ENCODE assay signal across 27 cellular contexts in the genomic region with DNA sequence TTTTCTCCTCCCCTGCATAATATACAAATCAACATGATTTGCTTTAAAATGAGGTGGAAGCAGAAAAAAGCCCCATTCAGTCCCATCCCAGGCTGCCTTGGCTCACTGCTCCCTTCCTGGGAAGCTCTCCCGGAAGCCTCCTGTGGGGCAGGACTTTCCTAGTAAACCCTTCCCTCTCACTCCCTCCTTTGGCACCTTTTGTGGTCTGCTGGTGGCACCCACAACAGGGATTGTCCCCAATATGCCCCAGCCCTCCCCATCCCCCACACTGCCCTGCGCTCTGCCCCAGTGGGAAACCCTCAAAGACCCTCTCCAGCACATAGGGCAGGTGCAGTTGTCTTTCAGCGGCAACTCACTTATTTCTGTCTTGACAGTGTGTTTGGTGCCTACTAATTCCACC. TPM values are rescaled to one million over a fixed set of nuclear protein-coding genes. Genes with fewer than 3 reads are reported as not detected.
DNase-seq lines count a peak whose midpoint lies in the region; ATAC-seq and TF ChIP-seq lines count a peak whose summit lies in the region.
"Had no signal": no experiment of that assay in that cellular context is flagged by ENCODE, and none has a peak within 500 bp of the region (broad histone marks: within the 10 kb centered on the region; RNA-seq: fewer than 3 reads in every experiment).

No MANE protein-coding gene starts in this region.

- H3K27me3 Mint-ChIP-seq in nephron (ENCODE audit: low read depth) = peaks cover 78% of the 10 kb centered on the region

- DNase-seq in Panc1 (ENCODE audit: low read depth, low spot score) = no peak
- DNase-seq in colonic mucosa = no peak
- no peak for DNase-seq in stomach
- no peak for DNase-seq in NCI-H510A treated with DMSO at 0.1 percent for 48 hours (lab: John Stamatoyannopoulos, UW)
- no peak for DNase-seq in right atrium auricular region (ENCODE audit: low spot score)
- DNase-seq: C1 segment of cervical spinal cord; Calu3; CD8-positive, alpha-beta T cell; DMS153; DND-41; H7; KBM-7; NCI-H1105 treated with DMSO at 0.1 percent for 48 hours; NCI-H146; NCI-H1930; NCI-H2107; NCI-H526; NCI-H82; NK-92 treated with Interleukin-12 subunit alpha and Interleukin-12 subunit beta, amount 100 ng/mL, for 24 hours; SIG-M5 had no signal

- POLR2A ChIA-PET in Panc1 (lab: Charles Lee) = no interaction called here

- peaks cover 2% of the 10 kb centered on the region for H3K9me3 Mint-ChIP-seq in nephron
- H3K9me3 Mint-ChIP-seq: CD8-positive, alpha-beta T cell had no signal

- H3K4me3 Mint-ChIP-seq in nephron = peak overlapping the region; percentile 5 to 69 (median 24)
- H3K4me3 Mint-ChIP-seq: CD8-positive, alpha-beta T cell had no signal

- no peaks in the 10 kb centered on the region for H3K9me3 ChIP-seq in Panc1 (ENCODE audit: control insufficient read depth, insufficient read depth, low read depth, low read length)
- no peaks in the 10 kb centered on the region for H3K9me3 ChIP-seq in colonic mucosa
- no peaks in the 10 kb centered on the region for H3K9me3 ChIP-seq in stomach
- H3K9me3 ChIP-seq in right atrium auricular region = no peaks in the 10 kb centered on the region
- H3K9me3 ChIP-seq: A549 had no signal

- H3K36me3 Mint-ChIP-seq in nephron (ENCODE audit: low read depth) = no peaks in the 10 kb centered on the region
- H3K36me3 Mint-ChIP-seq: CD8-positive, alpha-beta T cell had no signal

- intact Hi-C loops in Panc1 (cut with micrococcal nuclease; ENCODE audit: unreplicated experiment) = no loop called here
- intact Hi-C loops in colonic mucosa (cut with DNase I) = no loop called here
- intact Hi-C loops in stomach (cut with DNase I; ENCODE audit: low total_unique reads) = no loop called here

- no peak for TF ChIP-seq POLR2A in stomach (IDR thresholded peaks at IDR 0.05)

- CTCF ChIA-PET in Panc1 (lab: Charles Lee) = no interaction called here

- H3K4me1 Mint-ChIP-seq in nephron = peaks cover 5% of the 10 kb centered on the region

- no peak for ATAC-seq in Panc1
- no peak for ATAC-seq in HG03039 (IDR thresholded peaks at IDR 0.05; ENCODE audit: unreplicated experiment)
- ATAC-seq in HG03442 (IDR thresholded peaks at IDR 0.05; ENCODE audit: unreplicated experiment) = no peak
- ATAC-seq: A549; CD8-positive, alpha-beta T cell had no signal

- no peaks in the 10 kb centered on the region for H3K36me3 ChIP-seq in Panc1 (ENCODE audit: control insufficient read depth, insufficient read depth, low read length)
- no peaks in the 10 kb centered on the region for H3K36me3 ChIP-seq in colonic mucosa
- no peaks in the 10 kb centered on the region for H3K36me3 ChIP-seq in stomach
- no peaks in the 10 kb centered on the region for H3K36me3 ChIP-seq in right atrium auricular region

- TF ChIP-seq CTCF in Panc1 (IDR thresholded peaks at IDR 0.05) (no peak), colonic mucosa (IDR thresholded peaks at IDR 0.05) (no peak), nephron (IDR thresholded peaks at IDR 0.05; ENCODE audit: unreplicated experiment in 3 of 3) (no peak), stomach (IDR thresholded peaks at IDR 0.05) (no peak), right atrium auricular region (IDR thresholded peaks at IDR 0.05) (no peak)

- H3K9ac ChIP-seq in colonic mucosa (ENCODE audit: low read depth in 2 of 2, low read length in 2 of 2) = peak overlapping the region in 1 of 2 donors; percentile 90

- H3K4me1 ChIP-seq in Panc1 (ENCODE audit: control insufficient read depth, insufficient read depth, low read length) (peaks cover 22% of the 10 kb centered on the region), colonic mucosa (no peaks in the 10 kb centered on the region), stomach (peaks cover 8 to 42% (median 29%) of the 10 kb centered on the region in 4 donors), right atrium auricular region (peaks cover 0 to 21% of the 10 kb centered on the region in 2 donors)
- H3K4me1 ChIP-seq: A549 had no signal

- H3K27ac Mint-ChIP-seq in nephron = no peak overlapping the region
- H3K27ac Mint-ChIP-seq: CD8-positive, alpha-beta T cell had no signal

- H3K4me3 ChIP-seq in Panc1 (ENCODE audit: low read depth in 2 of 2, low read length in 2 of 2) (no peak overlapping the region), colonic mucosa (no peak overlapping the region), stomach (no peak overlapping the region), right atrium auricular region (no peak overlapping the region)
- H3K4me3 ChIP-seq: A549, SK-N-MC had no signal

- no TSS peak for BruUV-seq in Panc1 (replicated peaks; lab: Mats Ljungman, UMichigan)

- H3K27me3 ChIP-seq in Panc1 (ENCODE audit: control insufficient read depth, insufficient read depth, low read length) (no peaks in the 10 kb centered on the region), colonic mucosa (peaks cover 10% of the 10 kb centered on the region), stomach (peaks cover 3 to 78% (median 28%) of the 10 kb centered on the region in 3 donors), right atrium auricular region (peaks cover 0 to 18% of the 10 kb centered on the region in 2 donors)

- 46 to 63% (median 47%) methylated on average over 3 of the region's 3 CpGs for WGBS in stomach, 5 donors

- TF ChIP-seq EP300 in stomach (IDR thresholded peaks at IDR 0.05) = no peak

- in situ Hi-C loops in Panc1 (cut with HindIII; ENCODE audit: low pct_unique_long_range_greater_than_20kb, low sequenced_read_pairs) = no loop called here

- H3K27ac ChIP-seq in Panc1 (ENCODE audit: low read length) (peak overlapping the region; percentile 44; the same call in 1 of the 2 replicates), colonic mucosa (peak overlapping the region; percentile 94), stomach (peak overlapping the region; percentile 34 to 97 (median 91)), right atrium auricular region (no peak overlapping the region)
- H3K27ac ChIP-seq: A549, SK-N-MC had no signal

RNA-seq across cellular contexts. Expression of gene TMPRSS2, which starts 1.8 kb away (rescaled TPM):
- total RNA-seq in Panc1 (2021; ENCODE audit: unreplicated experiment) (111 TPM), colonic mucosa (100 to 1,000 TPM; 261 to 408 TPM), stomach (100 to 1,000 TPM; 102 to 554 (median 195) TPM), right atrium auricular region (not detected)
- polyA plus RNA-seq in Panc1 (2012; ENCODE audit: insufficient read length) = 92.3 TPM
- polyA plus RNA-seq in stomach = 100 to 1,000 TPM in 1 of 3 donors, 10 to 100 TPM in 2; 58.2 to 106 (median 59.2) TPM
- total RNA-seq: CD8-positive, alpha-beta T cell; LHCN-M2; MCF 10A had no signal
- polyA plus RNA-seq: A549 had no signal

Comparison
In these comparisons a context has a peak if more than half of its experiments do, and no peak if none do; other contexts are left out.
1. H3K27ac ChIP-seq: peak in Panc1 (single experiment), colonic mucosa (single experiment) and stomach (5 of 5); none in right atrium auricular region (0 of 2).
2. RNA of gene TMPRSS2, which starts 1.8 kb away (total RNA-seq): 261 to 408 TPM in colonic mucosa, 102 to 554 TPM in stomach and 111 TPM in Panc1 (single experiment); not detected in right atrium auricular region; every median in the first group is over 100 times any median in the second.